Comparison of ENCODE assay signal across 10 cellular contexts in the genomic region with DNA sequence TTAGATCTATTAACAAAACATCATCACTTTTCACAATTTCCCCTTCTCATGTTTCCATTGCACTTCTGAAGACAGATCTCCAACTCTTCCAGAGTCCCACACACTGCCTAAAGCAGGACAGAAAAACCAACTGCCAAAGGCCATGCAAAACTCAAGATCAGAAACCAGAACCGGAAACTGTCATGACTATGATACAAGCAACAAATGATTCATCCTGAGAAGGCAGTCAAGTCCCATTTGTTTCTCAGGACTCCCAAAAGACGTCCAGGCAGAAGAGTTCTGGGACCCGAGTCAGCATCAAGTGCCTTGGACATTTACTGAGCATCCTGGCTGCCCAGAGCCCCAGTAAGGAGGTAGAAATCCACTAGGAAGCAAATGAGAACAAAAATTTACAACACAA. TPM values are rescaled to one million over a fixed set of nuclear protein-coding genes. Genes with fewer than 3 reads are reported as not detected.
A peak's percentile ranks its signal among the peaks of the same experiment; 100 is the strongest.
DNase-seq lines count a peak whose midpoint lies in the region; ATAC-seq and TF ChIP-seq lines count a peak whose summit lies in the region.
"Had no signal": no experiment of that assay in that cellular context is flagged by ENCODE, and none has a peak within 500 bp of the region (broad histone marks: within the 10 kb centered on the region; RNA-seq: fewer than 3 reads in every experiment).

No MANE protein-coding gene starts in this region.

- peak overlapping the region; percentile 44 for H3K4me3 Mint-ChIP-seq in CD4-positive, alpha-beta T cell
- H3K4me3 Mint-ChIP-seq in activated naive CD8-positive, alpha-beta T cell treated with anti-CD3 and anti-CD28 coated beads, Interleukin-2, amount 10 ng/mL, durations not matched to agents 7 days and 5 days, result no peak overlapping the region

- H3K27ac Mint-ChIP-seq in CD4-positive, alpha-beta T cell, result peak overlapping the region; percentile 77
- peak overlapping the region; percentile 34 for H3K27ac Mint-ChIP-seq in activated naive CD8-positive, alpha-beta T cell treated with anti-CD3 and anti-CD28 coated beads, Interleukin-2, amount 10 ng/mL, durations not matched to agents 7 days and 5 days

- H3K4me3 ChIP-seq in gastrocnemius medialis, result no peak overlapping the region
- no peak overlapping the region for H3K4me3 ChIP-seq in BE2C (ENCODE audit: low read depth, low read length)

- H3K36me3 Mint-ChIP-seq in CD4-positive, alpha-beta T cell (ENCODE audit: low read depth), result peaks cover 61% of the 10 kb centered on the region
- H3K36me3 Mint-ChIP-seq in activated naive CD8-positive, alpha-beta T cell treated with anti-CD3 and anti-CD28 coated beads, Interleukin-2, amount 10 ng/mL, durations not matched to agents 7 days and 5 days, result peaks cover 3% of the 10 kb centered on the region

- H3K27me3 ChIP-seq in CD4-positive, alpha-beta T cell (ENCODE audit: control insufficient read depth, insufficient read depth, low read length), result no peaks in the 10 kb centered on the region
- H3K27me3 ChIP-seq in gastrocnemius medialis, result no peaks in the 10 kb centered on the region
- H3K27me3 ChIP-seq in BE2C, result no peaks in the 10 kb centered on the region

- no peak overlapping the region for H3K27ac ChIP-seq in CD4-positive, alpha-beta T cell (ENCODE audit: low read depth, low read length)
- no peak overlapping the region for H3K27ac ChIP-seq in gastrocnemius medialis

- POLR2A ChIA-PET in CD4-positive, alpha-beta T cell (lab: Charles Lee), result no interaction called here
- POLR2A ChIA-PET in activated naive CD8-positive, alpha-beta T cell treated with anti-CD3 and anti-CD28 coated beads, Interleukin-2, amount 10 ng/mL, durations not matched to agents 7 days and 5 days (lab: Charles Lee), result no interaction called here

- no peak for DNase-seq in CD4-positive, alpha-beta T cell
- no peak for DNase-seq in activated naive CD8-positive, alpha-beta T cell treated with anti-CD3 and anti-CD28 coated beads, Interleukin-2, amount 10 ng/mL, durations not matched to agents 7 days and 5 days
- DNase-seq in SKM-1 (lab: John Stamatoyannopoulos, UW; ENCODE audit: unreplicated experiment), result no peak
- DNase-seq in central memory CD4-positive, alpha-beta T cell, result no peak
- DNase-seq in gastrocnemius medialis, result no peak
- no peak for DNase-seq in BE2C
- DNase-seq: activated CD4-positive, CD25-positive, alpha-beta regulatory T cell; NCI-H774 had no signal

- no peaks in the 10 kb centered on the region for H3K27me3 Mint-ChIP-seq in CD4-positive, alpha-beta T cell
- H3K27me3 Mint-ChIP-seq in activated naive CD8-positive, alpha-beta T cell treated with anti-CD3 and anti-CD28 coated beads, Interleukin-2, amount 10 ng/mL, durations not matched to agents 7 days and 5 days, result no peaks in the 10 kb centered on the region

- no peak for TF ChIP-seq CTCF in CD4-positive, alpha-beta T cell (IDR thresholded peaks at IDR 0.05)
- TF ChIP-seq CTCF in gastrocnemius medialis (IDR thresholded peaks at IDR 0.05 in 4 of 5, conservative IDR thresholded peaks at IDR 0.05 in 1 of 5) (no peak), BE2C (IDR thresholded peaks at IDR 0.05; ENCODE audit: low read depth, low read length) (no peak)

- no peak for TF ChIP-seq POLR2A in gastrocnemius medialis (IDR thresholded peaks at IDR 0.05)

- intact Hi-C loops in CD4-positive, alpha-beta T cell (cut with DNase I, micrococcal nuclease), result no loop called here
- intact Hi-C loops in gastrocnemius medialis (cut with DNase I; ENCODE audit: low total_unique reads), result no loop called here

- peak; percentile 70 for ATAC-seq in CD4-positive, alpha-beta T cell (ENCODE audit: poor library complexity)
- ATAC-seq in GM18907 (IDR thresholded peaks at IDR 0.05; ENCODE audit: unreplicated experiment) (peak; percentile 45), HG03378 (IDR thresholded peaks at IDR 0.05; ENCODE audit: unreplicated experiment) (peak; percentile 75), gastrocnemius medialis (no peak)
- no peak for ATAC-seq in activated naive CD8-positive, alpha-beta T cell treated with anti-CD3 and anti-CD28 coated beads, Interleukin-2, amount 10 ng/mL, durations not matched to agents 7 days and 5 days (ENCODE audit: low read depth)

- no peaks in the 10 kb centered on the region for H3K9me3 Mint-ChIP-seq in CD4-positive, alpha-beta T cell
- H3K9me3 Mint-ChIP-seq in activated naive CD8-positive, alpha-beta T cell treated with anti-CD3 and anti-CD28 coated beads, Interleukin-2, amount 10 ng/mL, durations not matched to agents 7 days and 5 days, result no peaks in the 10 kb centered on the region

- H3K4me1 ChIP-seq in gastrocnemius medialis (peaks cover 0 to 7% of the 10 kb centered on the region in 2 donors), BE2C (no peaks in the 10 kb centered on the region)

- CTCF ChIA-PET in CD4-positive, alpha-beta T cell (lab: Charles Lee), result no interaction called here

- in situ Hi-C loops in gastrocnemius medialis (cut with MboI; ENCODE audit: low sequenced_read_pairs in 4 of 4), result no loop called here

- H3K36me3 ChIP-seq in gastrocnemius medialis (no peaks in the 10 kb centered on the region), BE2C (no peaks in the 10 kb centered on the region)

- H3K9me3 ChIP-seq in CD4-positive, alpha-beta T cell (ENCODE audit: control insufficient read depth, low read length), result no peaks in the 10 kb centered on the region
- H3K9me3 ChIP-seq in gastrocnemius medialis, result no peaks in the 10 kb centered on the region
- H3K9me3 ChIP-seq in BE2C, result no peaks in the 10 kb centered on the region

- H3K4me1 Mint-ChIP-seq in CD4-positive, alpha-beta T cell (ENCODE audit: low read depth), result peaks cover 86% of the 10 kb centered on the region
- H3K4me1 Mint-ChIP-seq in activated naive CD8-positive, alpha-beta T cell treated with anti-CD3 and anti-CD28 coated beads, Interleukin-2, amount 10 ng/mL, durations not matched to agents 7 days and 5 days, result peaks cover 14% of the 10 kb centered on the region

RNA-seq across cellular contexts. Expression of gene ERN1, which starts 38.8 kb away (rescaled TPM):
- total RNA-seq in CD4-positive, alpha-beta T cell, result 10 to 100 TPM; 62.7 to 67.8 TPM
- total RNA-seq in activated naive CD8-positive, alpha-beta T cell treated with anti-CD3 and anti-CD28 coated beads, Interleukin-2, amount 10 ng/mL, durations not matched to agents 7 days and 5 days, result 10 to 100 TPM; 38.6 to 45.3 TPM
- total RNA-seq in gastrocnemius medialis, result 10 to 100 TPM in 3 of 4 donors, 1 to 10 TPM in 1; 9.7 to 27.5 (median 13.8) TPM
- polyA plus RNA-seq in BE2C (2012; ENCODE audit: insufficient read depth, insufficient read length, low read depth), result 8.9 TPM

Comparison
In these comparisons a context has a peak if more than half of its experiments do, and no peak if none do; other contexts are left out.
1. ATAC-seq: peak in CD4-positive, alpha-beta T cell (single experiment), GM18907 (single experiment) and HG03378 (single experiment); none in activated naive CD8-positive, alpha-beta T cell treated with anti-CD3 and anti-CD28 coated beads, Interleukin-2, amount 10 ng/mL, durations not matched to agents 7 days and 5 days (single experiment) and gastrocnemius medialis (0 of 2).